Comparison of ENCODE assay signal across 9 cellular contexts in the genomic region with DNA sequence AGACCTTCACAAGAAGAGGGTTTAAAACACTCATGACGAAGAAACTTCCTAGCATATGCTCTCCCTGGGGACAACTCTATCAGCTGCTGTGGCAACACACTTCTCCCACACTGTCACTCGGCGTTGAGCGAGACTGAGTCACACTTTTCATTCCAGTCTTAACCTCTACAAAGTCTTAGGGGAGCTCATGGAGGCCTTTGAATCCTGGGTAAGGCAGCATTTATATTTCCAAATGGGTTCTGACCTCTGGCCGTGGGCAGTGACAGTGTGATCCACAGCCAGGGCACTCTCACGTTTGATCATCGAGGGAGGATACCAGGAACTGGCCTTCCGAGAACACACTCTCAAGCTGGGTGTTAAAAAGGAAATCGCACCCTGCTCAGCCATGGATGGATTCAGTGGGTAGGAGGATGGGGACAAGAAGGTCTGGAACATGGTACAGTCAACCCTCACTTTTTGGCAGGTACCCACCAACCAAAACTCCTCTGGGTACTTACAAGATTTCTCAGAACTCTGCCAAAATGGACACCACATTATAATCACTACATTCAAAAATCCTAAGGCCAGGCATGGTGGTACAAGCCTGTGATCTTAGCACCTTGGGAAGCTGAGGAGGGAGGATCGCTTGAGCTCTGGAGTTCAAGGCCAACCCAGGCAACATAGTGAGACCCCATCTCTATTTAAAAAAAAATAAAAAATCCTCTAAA. TPM values are rescaled to one million over a fixed set of nuclear protein-coding genes. Genes with fewer than 3 reads are reported as not detected.
DNase-seq lines count a peak whose midpoint lies in the region; ATAC-seq and TF ChIP-seq lines count a peak whose summit lies in the region.
"Had no signal": no experiment of that assay in that cellular context is flagged by ENCODE, and none has a peak within 500 bp of the region (broad histone marks: within the 10 kb centered on the region; RNA-seq: fewer than 3 reads in every experiment).

No MANE protein-coding gene starts in this region.

- H3K27ac ChIP-seq in SK-N-MC = peak overlapping the region; percentile 69; the same call in 1 of the 2 replicates
- H3K27ac ChIP-seq in skeletal muscle tissue (ENCODE audit: low read depth, low read length) = peak overlapping the region; percentile 54

- H3K9me3 ChIP-seq in SK-N-MC (ENCODE audit: low read depth, low read length) (no peaks in the 10 kb centered on the region), skeletal muscle tissue (ENCODE audit: control insufficient read depth in 3 of 3, low read length in 3 of 3) (no peaks in the 10 kb centered on the region)

- intact Hi-C loops in Right ventricle myocardium superior (cut with DNase I) = no loop called here

- peak; percentile 82 for ATAC-seq in Right ventricle myocardium superior (ENCODE audit: poor library complexity)
- no peak for ATAC-seq in HG02571 (IDR thresholded peaks at IDR 0.05; ENCODE audit: unreplicated experiment)
- no peak for ATAC-seq in GM21447 (IDR thresholded peaks at IDR 0.05; ENCODE audit: unreplicated experiment)

- H3K4me3 ChIP-seq in SK-N-MC (no peak overlapping the region), skeletal muscle tissue (ENCODE audit: low read length in 3 of 3) (no peak overlapping the region)

- TF ChIP-seq POLR2A in erythroblast (IDR thresholded peaks at IDR 0.05; ENCODE audit: low read length) = no peak

- H3K36me3 ChIP-seq in SK-N-MC (ENCODE audit: insufficient read depth, low read length) (peaks cover 14% of the 10 kb centered on the region; the same call in 1 of the 2 replicates), skeletal muscle tissue (ENCODE audit: control insufficient read depth in 3 of 3, insufficient read depth in 3 of 3, low read length in 3 of 3) (peaks cover 6 to 11% (median 9%) of the 10 kb centered on the region in 3 donors)

- peak; percentile 17 for DNase-seq in ELR (ENCODE audit: low read depth)
- no peak for DNase-seq in SK-N-MC (ENCODE audit: low read depth, low spot score)
- DNase-seq in Right ventricle myocardium superior = peak; percentile 58
- no peak for DNase-seq in NCI-H2029 treated with DMSO at 0.1 percent for 48 hours (lab: John Stamatoyannopoulos, UW)
- no peak for DNase-seq in erythroblast (lab: John Stamatoyannopoulos, UW)

- no peak overlapping the region for H3K9ac ChIP-seq in SK-N-MC (ENCODE audit: insufficient read length)
- H3K9ac ChIP-seq in skeletal muscle tissue (ENCODE audit: low read depth in 1 of 3, low read length in 3 of 3) = no peak overlapping the region

- H3K4me1 ChIP-seq in skeletal muscle tissue (ENCODE audit: control insufficient read depth in 3 of 3, insufficient read depth in 3 of 3, low read length in 3 of 3) = peaks cover 17 to 19% (median 18%) of the 10 kb centered on the region in 3 donors

- no peaks in the 10 kb centered on the region for H3K27me3 ChIP-seq in skeletal muscle tissue (ENCODE audit: control insufficient read depth in 3 of 3, insufficient read depth in 3 of 3, low read length in 3 of 3)

RNA-seq across cellular contexts. Expression of gene RRBP1, which starts 19.6 kb away (rescaled TPM):
- 32.1 TPM for total RNA-seq in Right ventricle myocardium superior
- total RNA-seq in skeletal muscle tissue = 76.2 TPM

RNA-seq across cellular contexts. Expression of gene BANF2, which starts 37.3 kb away (rescaled TPM):
- total RNA-seq in Right ventricle myocardium superior (not detected), skeletal muscle tissue (not detected)
- total RNA-seq: pulmonary artery endothelial cell had no signal

Comparison
In these comparisons a context has a peak if more than half of its experiments do, and no peak if none do; other contexts are left out.
1. DNase-seq: peak in ELR (single experiment) and Right ventricle myocardium superior (single experiment); none in SK-N-MC (single experiment), NCI-H2029 treated with DMSO at 0.1 percent for 48 hours (single experiment) and erythroblast (0 of 2).